10 cellular contexts compared by ENCODE assay signal in the genomic region with DNA sequence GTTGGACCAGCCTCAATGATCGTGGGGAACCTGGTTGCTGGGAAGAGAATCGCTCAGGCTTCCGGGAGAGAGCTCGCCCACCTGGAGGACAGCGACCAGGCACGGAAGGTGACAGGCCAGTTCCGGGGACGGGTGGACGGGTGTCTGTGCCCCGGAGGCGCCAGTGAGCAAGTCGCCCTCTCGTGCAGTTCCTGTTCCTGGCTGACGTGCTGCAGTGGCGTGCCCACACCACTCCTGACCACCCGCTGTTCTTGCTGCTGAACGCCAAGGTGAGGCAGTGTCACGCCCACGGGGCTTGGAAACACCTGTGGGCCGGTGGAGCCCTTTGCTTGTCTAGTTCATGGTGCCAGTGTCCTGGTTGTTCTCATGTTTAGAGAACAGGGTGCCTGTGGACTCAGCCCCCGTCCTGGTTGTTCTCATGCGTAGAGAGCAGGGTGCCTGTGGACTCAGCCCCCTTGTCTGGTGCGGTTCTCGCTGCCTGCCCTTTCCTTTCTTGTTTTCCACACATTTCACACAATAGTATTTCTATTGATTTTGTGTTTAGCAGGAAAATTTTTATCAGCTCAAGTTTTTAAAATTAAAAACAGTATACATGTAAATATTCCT. TPM values are rescaled to one million over a fixed set of nuclear protein-coding genes. Genes with fewer than 3 reads are reported as not detected.
DNase-seq lines count a peak whose midpoint lies in the region; TF ChIP-seq lines count a peak whose summit lies in the region.
"Had no signal": no experiment of that assay in that cellular context is flagged by ENCODE, and none has a peak within 500 bp of the region (broad histone marks: within the 10 kb centered on the region; RNA-seq: fewer than 3 reads in every experiment).

No MANE protein-coding gene starts in this region.

- no peak overlapping the region for H3K9ac ChIP-seq in colonic mucosa (ENCODE audit: low read depth in 2 of 2, low read length in 2 of 2)

- H3K4me3 ChIP-seq in GM06990 (replicated peaks; ENCODE audit: low read depth, low read length), result no peak overlapping the region
- no peak overlapping the region for H3K4me3 ChIP-seq in colonic mucosa
- no peak overlapping the region for H3K4me3 ChIP-seq in sigmoid colon
- no peak overlapping the region for H3K4me3 ChIP-seq in thyroid gland (replicated peaks in 1 of 3)
- no peak overlapping the region for H3K4me3 ChIP-seq in dorsolateral prefrontal cortex

- H3K36me3 ChIP-seq in GM06990 (ENCODE audit: control insufficient read depth, insufficient read depth, low read length), result peaks cover 28% of the 10 kb centered on the region
- no peaks in the 10 kb centered on the region for H3K36me3 ChIP-seq in colonic mucosa
- H3K36me3 ChIP-seq in sigmoid colon, result peaks cover 8 to 86% (median 54%) of the 10 kb centered on the region in 4 donors
- H3K36me3 ChIP-seq in thyroid gland, result peaks cover 48% of the 10 kb centered on the region in 2 donors

- DNase-seq in GM06990 (ENCODE audit: extremely low read depth, insufficient read length) (peak; percentile 29), colonic mucosa (no peak), sigmoid colon (peak; percentile 70), thyroid gland (no peak), dorsolateral prefrontal cortex (no peak), retina (no peak), LoVo (ENCODE audit: low spot score) (no peak)
- DNase-seq in activated CD4-positive, alpha-beta T cell treated with anti-CD3 and anti-CD28 coated beads for 48 hours, result peak; percentile 55
- DNase-seq: SHP77 had no signal

- no peak for TF ChIP-seq POLR2A in sigmoid colon (IDR thresholded peaks at IDR 0.05)
- no peak for TF ChIP-seq POLR2A in thyroid gland (IDR thresholded peaks at IDR 0.05)

- no peaks in the 10 kb centered on the region for H3K9me3 ChIP-seq in colonic mucosa
- no peaks in the 10 kb centered on the region for H3K9me3 ChIP-seq in sigmoid colon
- H3K9me3 ChIP-seq in thyroid gland, result no peaks in the 10 kb centered on the region

- H3K27me3 ChIP-seq in GM06990 (replicated peaks; ENCODE audit: control insufficient read depth, insufficient read depth, low read length) (no peaks in the 10 kb centered on the region), colonic mucosa (no peaks in the 10 kb centered on the region), sigmoid colon (no peaks in the 10 kb centered on the region), thyroid gland (no peaks in the 10 kb centered on the region), dorsolateral prefrontal cortex (no peaks in the 10 kb centered on the region)

- no peaks in the 10 kb centered on the region for H3K4me1 ChIP-seq in colonic mucosa
- no peaks in the 10 kb centered on the region for H3K4me1 ChIP-seq in sigmoid colon
- H3K4me1 ChIP-seq in thyroid gland, result no peaks in the 10 kb centered on the region

- peak overlapping the region; percentile 23 for H3K27ac ChIP-seq in colonic mucosa
- H3K27ac ChIP-seq in sigmoid colon, result no peak overlapping the region
- H3K27ac ChIP-seq in thyroid gland, result no peak overlapping the region
- peak overlapping the region in 14 of 59 donors; percentile 4 to 64 (median 30) for H3K27ac ChIP-seq in dorsolateral prefrontal cortex

- no peak for TF ChIP-seq EP300 in sigmoid colon (IDR thresholded peaks at IDR 0.05)

- intact Hi-C loops in colonic mucosa (cut with DNase I), result no loop called here
- intact Hi-C loops in sigmoid colon (cut with DNase I), result no loop called here
- intact Hi-C loops in thyroid gland (cut with DNase I), result no loop called here
- intact Hi-C loops in dorsolateral prefrontal cortex (cut with DNase I), result no loop called here

- 69 to 90% methylated on average over 24 of the region's 24 CpGs for WGBS in sigmoid colon, 2 donors
- 92 to 93% methylated on average over 24 of the region's 24 CpGs for WGBS in thyroid gland, 2 donors

- peak; percentile 12 for TF ChIP-seq CTCF in GM06990 (IDR thresholded peaks at IDR 0.05; ENCODE audit: insufficient read depth, low read length, poor library complexity, severe bottlenecking)
- TF ChIP-seq CTCF in colonic mucosa (IDR thresholded peaks at IDR 0.05), result no peak
- no peak for TF ChIP-seq CTCF in sigmoid colon (IDR thresholded peaks at IDR 0.05)
- TF ChIP-seq CTCF in thyroid gland (IDR thresholded peaks at IDR 0.05), result no peak
- TF ChIP-seq CTCF in dorsolateral prefrontal cortex (IDR thresholded peaks at IDR 0.05 in 54 of 56, conservative IDR thresholded peaks at IDR 0.05 in 2 of 56; ENCODE audit: low read depth in 1 of 56, partially characterized antibody in 56 of 56), result no peak

RNA-seq across cellular contexts. Expression of gene S100B, which starts 53.1 kb away (rescaled TPM):
- total RNA-seq in colonic mucosa (1 to 10 TPM; 3.3 to 8.2 TPM), sigmoid colon (100 to 1,000 TPM in 1 of 4 donors, 10 to 100 TPM in 3; 28.5 to 126 (median 41.0) TPM), thyroid gland (1 to 10 TPM in 1 of 4 donors, under 1 TPM in 1, not detected in 2; 0.89 to 4.9 TPM), dorsolateral prefrontal cortex (100 to 1,000 TPM; 128 to 991 (median 344) TPM)
- polyA plus RNA-seq in sigmoid colon, result 10 to 100 TPM; 14.3 to 23.7 (median 20.4) TPM
- total RNA-seq: bronchial epithelial cell had no signal

Comparison
In these comparisons a context has a peak if more than half of its experiments do, and no peak if none do; other contexts are left out.
1. DNase-seq: peak in GM06990 (single experiment), activated CD4-positive, alpha-beta T cell treated with anti-CD3 and anti-CD28 coated beads for 48 hours (single experiment) and sigmoid colon (single experiment); none in colonic mucosa (single experiment), thyroid gland (0 of 2), dorsolateral prefrontal cortex (0 of 10), retina (single experiment) and LoVo (single experiment).